18 cellular contexts compared by ENCODE assay signal in the genomic region with DNA sequence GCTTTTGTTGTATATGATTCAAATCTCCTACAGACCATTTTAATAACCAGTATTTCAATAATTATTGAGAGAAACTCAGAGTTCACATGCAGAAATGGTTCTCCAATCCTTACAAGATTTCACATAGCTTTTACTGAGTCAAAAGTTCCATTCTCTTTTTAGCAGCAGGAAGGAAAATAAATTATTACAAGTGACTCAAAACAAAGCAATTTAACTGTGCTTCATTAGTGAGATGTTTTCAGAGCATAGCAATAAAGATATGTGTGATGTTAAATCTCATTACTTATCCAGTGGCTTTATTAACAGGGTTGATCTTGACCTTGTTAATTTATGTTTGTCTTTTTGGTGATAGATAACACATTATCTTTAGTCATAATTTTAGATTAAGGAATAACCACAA. TPM values are rescaled to one million over a fixed set of nuclear protein-coding genes. Genes with fewer than 3 reads are reported as not detected.
DNase-seq lines count a peak whose midpoint lies in the region; TF ChIP-seq lines count a peak whose summit lies in the region.
"Had no signal": no experiment of that assay in that cellular context is flagged by ENCODE, and none has a peak within 500 bp of the region (broad histone marks: within the 10 kb centered on the region; RNA-seq: fewer than 3 reads in every experiment).

No MANE protein-coding gene starts in this region.

- DNase-seq in breast epithelium (ENCODE audit: low spot score in 2 of 2) (no peak), MCF 10A (ENCODE audit: unreplicated experiment) (no peak), cardiac fibroblast (ENCODE audit: low read depth in 2 of 2) (peak; percentile 28 to 73), kidney glomerular epithelial cell (lab: John Stamatoyannopoulos, UW) (peak; percentile 50), tibial artery (no peak), mesenteric fat pad (ENCODE audit: low spot score) (no peak), nephron progenitor cell (no peak)
- DNase-seq in activated CD4-positive, alpha-beta T cell treated with anti-CD3 and anti-CD28 coated beads, Interleukin-2, amount 50 U/mL, for 1 hour: no peak
- DNase-seq: 8988T; activated CD8-positive, alpha-beta memory T cell treated with anti-CD3 and anti-CD28 coated beads for 24 hours; activated naive CD4-positive, alpha-beta T cell treated with Interleukin-2 at 50 U/mL for 16 hours; Caco-2; left colon; NCI-H1417; NCI-H446; Peyer's patch had no signal

- H3K4me3 Mint-ChIP-seq in MCF 10A (ENCODE audit: unreplicated experiment): no peak overlapping the region
- no peak overlapping the region for H3K4me3 Mint-ChIP-seq in nephron progenitor cell
- H3K4me3 Mint-ChIP-seq: natural killer cell treated with Interleukin-12 subunit alpha and Interleukin-12 subunit beta and Interleukin-15 and Interleukin-18, amount 100 ng/mL, for 72 hours had no signal

- no peak for TF ChIP-seq CTCF in breast epithelium (IDR thresholded peaks at IDR 0.05)
- no peak for TF ChIP-seq CTCF in MCF 10A (IDR thresholded peaks at IDR 0.05; ENCODE audit: unreplicated experiment)
- no peak for TF ChIP-seq CTCF in cardiac fibroblast (IDR thresholded peaks at IDR 0.05; ENCODE audit: low read depth, low read length)
- no peak for TF ChIP-seq CTCF in tibial artery (IDR thresholded peaks at IDR 0.05)
- no peak for TF ChIP-seq CTCF in nephron progenitor cell (IDR thresholded peaks at IDR 0.05)

- H3K9me3 Mint-ChIP-seq in MCF 10A (ENCODE audit: unreplicated experiment) (no peaks in the 10 kb centered on the region), nephron progenitor cell (no peaks in the 10 kb centered on the region)
- H3K9me3 Mint-ChIP-seq: natural killer cell treated with Interleukin-12 subunit alpha and Interleukin-12 subunit beta and Interleukin-15 and Interleukin-18, amount 100 ng/mL, for 72 hours had no signal

- no peaks in the 10 kb centered on the region for H3K36me3 ChIP-seq in breast epithelium
- no peaks in the 10 kb centered on the region for H3K36me3 ChIP-seq in tibial artery
- H3K36me3 ChIP-seq: Peyer's patch, tibial nerve had no signal

- H3K27me3 ChIP-seq in breast epithelium (no peaks in the 10 kb centered on the region), tibial artery (no peaks in the 10 kb centered on the region)
- H3K27me3 ChIP-seq: Peyer's patch, tibial nerve had no signal

- H3K9me3 ChIP-seq in breast epithelium (no peaks in the 10 kb centered on the region), tibial artery (no peaks in the 10 kb centered on the region)
- H3K9me3 ChIP-seq: Caco-2, Peyer's patch, tibial nerve had no signal

- peaks cover 0 to 10% of the 10 kb centered on the region in 2 donors for H3K4me1 ChIP-seq in breast epithelium
- peaks cover 0 to 98% (median 65%) of the 10 kb centered on the region in 4 donors for H3K4me1 ChIP-seq in tibial artery
- H3K4me1 ChIP-seq: Caco-2 had no signal

- H3K4me1 Mint-ChIP-seq in MCF 10A (ENCODE audit: insufficient read depth, unreplicated experiment): peaks cover 23% of the 10 kb centered on the region
- H3K4me1 Mint-ChIP-seq in nephron progenitor cell: peaks cover 8% of the 10 kb centered on the region

- POLR2A ChIA-PET in MCF 10A (lab: Yijun Ruan, JAX): interaction anchor here (0.6 to 1.9 kb wide), 4 partner anchors 9 to 15 kb away, joined by 3 to 5 read pairs (median 3); no protein-coding TSS in a partner anchor

- H3K27me3 Mint-ChIP-seq in MCF 10A (ENCODE audit: insufficient read depth, unreplicated experiment) (no peaks in the 10 kb centered on the region), nephron progenitor cell (ENCODE audit: low read depth, poor library complexity) (peaks cover 3% of the 10 kb centered on the region)

- H3K4me3 ChIP-seq in breast epithelium (no peak overlapping the region), cardiac fibroblast (replicated peaks in 1 of 2; ENCODE audit: low read depth in 2 of 2, low read length in 2 of 2) (no peak overlapping the region), tibial artery (no peak overlapping the region)
- H3K4me3 ChIP-seq: Peyer's patch, tibial nerve had no signal

- CTCF ChIA-PET in MCF 10A (lab: Yijun Ruan, JAX): no interaction called here

- H3K36me3 Mint-ChIP-seq in MCF 10A (ENCODE audit: insufficient read depth, unreplicated experiment) (no peaks in the 10 kb centered on the region), nephron progenitor cell (ENCODE audit: low read depth) (no peaks in the 10 kb centered on the region)
- H3K36me3 Mint-ChIP-seq: natural killer cell treated with Interleukin-12 subunit alpha and Interleukin-12 subunit beta and Interleukin-15 and Interleukin-18, amount 100 ng/mL, for 72 hours had no signal

- BruUV-seq in MCF 10A (replicated peaks; lab: Mats Ljungman, UMichigan): no TSS peak

- H3K27ac Mint-ChIP-seq in MCF 10A (ENCODE audit: low read depth, unreplicated experiment) (no peak overlapping the region), nephron progenitor cell (no peak overlapping the region)
- H3K27ac Mint-ChIP-seq: natural killer cell treated with Interleukin-12 subunit alpha and Interleukin-12 subunit beta and Interleukin-15 and Interleukin-18, amount 100 ng/mL, for 72 hours had no signal

- intact Hi-C loops in breast epithelium (cut with DNase I; ENCODE audit: low total_unique reads): no loop called here
- intact Hi-C loops in MCF 10A (cut with micrococcal nuclease): no loop called here
- intact Hi-C loops in tibial artery (cut with DNase I; ENCODE audit: low total_unique reads): no loop called here

- no peak for TF ChIP-seq POLR2A in breast epithelium (IDR thresholded peaks at IDR 0.05)

- H3K27ac ChIP-seq in breast epithelium (peak overlapping the region; percentile 59 to 67), tibial artery (peak overlapping the region; percentile 75 to 80)

RNA-seq across cellular contexts. Expression of gene KIF13A, which starts 22.0 kb away (rescaled TPM):
- 10 to 100 TPM; 40.0 to 60.4 (median 49.6) TPM for total RNA-seq in breast epithelium
- total RNA-seq in MCF 10A (2022): 24.1 and 33.5 TPM in 2 replicates
- total RNA-seq in mesenteric fat pad: 48.5 TPM

Comparison
In these comparisons a context has a peak if more than half of its experiments do, and no peak if none do; other contexts are left out.
1. DNase-seq: peak in cardiac fibroblast (2 of 2) and kidney glomerular epithelial cell (single experiment); none in breast epithelium (0 of 2), MCF 10A (single experiment), tibial artery (0 of 2), mesenteric fat pad (single experiment), nephron progenitor cell (single experiment) and activated CD4-positive, alpha-beta T cell treated with anti-CD3 and anti-CD28 coated beads, Interleukin-2, amount 50 U/mL, for 1 hour (single experiment).